Comparison of ENCODE assay signal across 18 cellular contexts in genomic region chr7:84422790-84423189, GRCh38.
"Had no signal": no experiment of that assay in that cellular context is flagged by ENCODE, and none has a peak within 500 bp of the region (broad histone marks: within the 10 kb centered on the region; RNA-seq: fewer than 3 reads in every experiment).

No MANE protein-coding gene starts in this region.

- H3K27ac ChIP-seq: lower lobe of right lung, neural progenitor cell, pancreas, spleen, testis had no signal

- DNase-seq: activated CD4-positive, alpha-beta T cell treated with anti-CD3 and anti-CD28 coated beads for 48 hours; activated CD8-positive, alpha-beta T cell treated with anti-CD3 and anti-CD28 coated beads for 36 hours; activated effector memory CD4-positive, alpha-beta T cell treated with Interleukin-2 at 50 U/mL for 16 hours; activated T-cell treated with anti-CD3 and anti-CD28 coated beads, Interleukin-2, amount 50 U/mL, for 4 hours; amygdala; cerebellar nuclear complex; effector memory CD4-positive, alpha-beta T cell; head of caudate nucleus; left colon; lower lobe of right lung; pancreas; spleen; stimulated activated naive CD8-positive, alpha-beta T cell treated with anti-CD3 and anti-CD28 coated beads, Interleukin-15, amount 100 ng/mL, for 72 hours; T-helper 2 cell; testis had no signal

- H3K9me3 ChIP-seq: pancreas, testis had no signal

- H2AFZ ChIP-seq: neural progenitor cell had no signal

- ATAC-seq: activated CD8-positive, alpha-beta T cell treated with anti-CD3 and anti-CD28 coated beads for 36 hours; activated T-cell treated with anti-CD3 and anti-CD28 coated beads, Interleukin-2, amount 50 U/mL, for 4 hours; left colon; lower lobe of right lung; pancreas; sciatic nerve; stimulated activated naive CD8-positive, alpha-beta T cell treated with anti-CD3 and anti-CD28 coated beads, Interleukin-15, amount 100 ng/mL, for 72 hours; WTC11 had no signal

- H3K9ac ChIP-seq: neural progenitor cell had no signal

- H3K4me2 ChIP-seq: neural progenitor cell had no signal

- H3K36me3 ChIP-seq: lower lobe of right lung, neural progenitor cell, pancreas, spleen had no signal

- H3K27me3 ChIP-seq: neural progenitor cell, pancreas, spleen, testis had no signal

- H3K4me1 ChIP-seq: lower lobe of right lung, neural progenitor cell, pancreas, spleen, testis had no signal

- H3K4me3 ChIP-seq: lower lobe of right lung, neural progenitor cell, pancreas, spleen, testis had no signal
